10 cellular contexts compared by ENCODE assay signal in the genomic region with DNA sequence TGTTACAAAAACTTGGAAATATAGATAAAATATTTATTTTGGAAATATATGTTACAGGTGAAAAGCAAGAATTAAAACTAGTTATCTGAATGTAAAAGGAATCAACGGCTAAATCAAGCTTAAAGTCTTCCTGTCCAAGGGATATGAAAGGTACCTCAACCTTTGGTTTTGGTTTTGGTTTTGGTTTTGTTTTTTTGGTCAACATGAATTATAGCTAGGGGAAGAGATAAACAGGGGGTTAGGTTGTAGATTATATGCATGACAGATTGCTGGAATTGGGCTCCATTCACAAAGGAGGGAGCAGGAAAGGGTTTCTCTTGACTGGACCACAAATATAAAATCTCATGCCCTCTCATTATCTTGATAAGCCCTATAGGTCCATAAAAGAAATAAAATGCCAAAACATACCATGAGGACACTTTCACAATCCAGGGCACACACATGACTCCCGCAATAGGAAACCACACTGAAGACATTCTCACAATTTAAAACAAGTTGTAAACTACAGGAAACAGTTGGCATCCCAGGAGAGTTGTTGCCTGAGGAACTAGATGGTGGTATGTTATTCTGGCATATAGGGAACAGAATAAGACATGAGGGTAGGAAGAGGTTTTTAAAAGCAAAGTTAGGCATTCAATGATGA. TPM values are rescaled to one million over a fixed set of nuclear protein-coding genes. Genes with fewer than 3 reads are reported as not detected.
DNase-seq lines count a peak whose midpoint lies in the region; ATAC-seq lines count a peak whose summit lies in the region.
"Had no signal": no experiment of that assay in that cellular context is flagged by ENCODE, and none has a peak within 500 bp of the region (broad histone marks: within the 10 kb centered on the region; RNA-seq: fewer than 3 reads in every experiment).

No MANE protein-coding gene starts in this region.

- H3K9ac ChIP-seq in mesenchymal stem cell (ENCODE audit: low read length) = no peak overlapping the region
- H3K9ac ChIP-seq: GM23248 had no signal

- no peak overlapping the region for H2BK15ac ChIP-seq in mesenchymal stem cell (ENCODE audit: low read depth, poor library complexity, severe bottlenecking)

- peaks cover 0 to 9% of the 10 kb centered on the region in 2 experiments for H3K36me3 ChIP-seq in mesenchymal stem cell (ENCODE audit: control insufficient read depth in 1 of 2, insufficient read depth in 2 of 2, low read depth in 1 of 2, low read length in 2 of 2)
- H3K36me3 ChIP-seq in H7 (replicated peaks; ENCODE audit: control insufficient read depth, insufficient read depth, low read length) = no peaks in the 10 kb centered on the region

- H4K8ac ChIP-seq in mesenchymal stem cell (ENCODE audit: low read length) = no peak overlapping the region

- no peak overlapping the region for H3K4ac ChIP-seq in mesenchymal stem cell (ENCODE audit: low read depth in 1 of 2, low read length in 2 of 2)

- H3K9me3 ChIP-seq in mesenchymal stem cell (ENCODE audit: control insufficient read depth, low read length) = no peaks in the 10 kb centered on the region

- H2BK12ac ChIP-seq in mesenchymal stem cell (ENCODE audit: low read length in 2 of 2) = no peak overlapping the region

- H2BK120ac ChIP-seq in mesenchymal stem cell (ENCODE audit: low read depth, low read length) = no peak overlapping the region

- H3K4me3 ChIP-seq in mesenchymal stem cell (ENCODE audit: insufficient read depth in 1 of 2, low read depth in 1 of 2, low read length in 2 of 2) = no peak overlapping the region
- no peak overlapping the region for H3K4me3 ChIP-seq in H7 (ENCODE audit: insufficient read depth, low read depth, low read length)
- H3K4me3 ChIP-seq: GM23248 had no signal

- no peak overlapping the region for H2BK5ac ChIP-seq in mesenchymal stem cell (ENCODE audit: low read depth, low read length, poor library complexity, severe bottlenecking)

- H3K27me3 ChIP-seq in mesenchymal stem cell (ENCODE audit: control insufficient read depth in 1 of 2, insufficient read depth in 1 of 2, low read length in 2 of 2) = no peaks in the 10 kb centered on the region
- no peaks in the 10 kb centered on the region for H3K27me3 ChIP-seq in H7 (ENCODE audit: control insufficient read depth, insufficient read depth, low read length)

- H3K18ac ChIP-seq in mesenchymal stem cell (ENCODE audit: low read depth in 1 of 2, low read length in 2 of 2) = no peak overlapping the region

- no peak overlapping the region for H3K4me2 ChIP-seq in mesenchymal stem cell (ENCODE audit: low read length, poor library complexity, severe bottlenecking)

- H3K79me1 ChIP-seq in mesenchymal stem cell (replicated peaks; ENCODE audit: low read length, poor library complexity, severe bottlenecking) = no peaks in the 10 kb centered on the region

- WGBS in mesenchymal stem cell = 97% methylated on average over 1 of the region's 2 CpGs

- H3K14ac ChIP-seq in mesenchymal stem cell (ENCODE audit: low read length in 2 of 2) = no peak overlapping the region

- H3K27ac ChIP-seq in mesenchymal stem cell (ENCODE audit: low read length, poor library complexity, severe bottlenecking) = no peak overlapping the region
- H3K27ac ChIP-seq: GM23248 had no signal

- no peak overlapping the region for H4K91ac ChIP-seq in mesenchymal stem cell (ENCODE audit: low read length)

- H3K4me1 ChIP-seq in mesenchymal stem cell (ENCODE audit: control insufficient read depth, insufficient read depth, low read depth, low read length) = peaks cover under 1% of the 10 kb centered on the region

- H3K23ac ChIP-seq in mesenchymal stem cell (ENCODE audit: low read length in 2 of 2) = no peak overlapping the region

- no peak overlapping the region for H2AK5ac ChIP-seq in mesenchymal stem cell (ENCODE audit: low read length, severe bottlenecking)

- no peak overlapping the region for H2AFZ ChIP-seq in mesenchymal stem cell (ENCODE audit: low read depth, low read length)
- H2AFZ ChIP-seq: GM23248 had no signal

- DNase-seq in Kasumi-1 (lab: John Stamatoyannopoulos, UW) (peak; percentile 60 to 65), mesenchymal stem cell (peak; percentile 28), DMS153 treated with DMSO at 0.1 percent for 48 hours (lab: John Stamatoyannopoulos, UW; ENCODE audit: unreplicated experiment) (no peak), COR-L47 (lab: John Stamatoyannopoulos, UW) (no peak), NCI-H2196 (lab: John Stamatoyannopoulos, UW; ENCODE audit: unreplicated experiment) (no peak), H7 (no peak)
- DNase-seq: activated T-cell treated with anti-CD3 and anti-CD28 coated beads, Interleukin-2, amount 50 U/mL, for 48 hours; GM23248 had no signal

- ATAC-seq in GM18861 (IDR thresholded peaks at IDR 0.05; ENCODE audit: unreplicated experiment) = peak; percentile 82
- peak; percentile 80 for ATAC-seq in GM21723 (IDR thresholded peaks at IDR 0.05; ENCODE audit: unreplicated experiment)

RNA-seq across cellular contexts. Expression of a gene that starts 46.6 kb away (rescaled TPM):
- polyA plus RNA-seq in mesenchymal stem cell (2013, experiment 1 of 2) = 4.8 TPM
- 5.1 TPM for polyA plus RNA-seq in mesenchymal stem cell (2013, experiment 2 of 2)
- total RNA-seq in H7 (2014; rRNA removed; shearing (Covaris generic)) = 15.0 and 16.0 TPM in 2 replicates

Comparison
In these comparisons a context has a peak if more than half of its experiments do, and no peak if none do; other contexts are left out.
1. DNase-seq: peak in Kasumi-1 (2 of 2) and mesenchymal stem cell (single experiment); none in DMS153 treated with DMSO at 0.1 percent for 48 hours (single experiment), COR-L47 (single experiment), NCI-H2196 (single experiment) and H7 (single experiment).